16 cellular contexts compared by ENCODE assay signal in the genomic region with DNA sequence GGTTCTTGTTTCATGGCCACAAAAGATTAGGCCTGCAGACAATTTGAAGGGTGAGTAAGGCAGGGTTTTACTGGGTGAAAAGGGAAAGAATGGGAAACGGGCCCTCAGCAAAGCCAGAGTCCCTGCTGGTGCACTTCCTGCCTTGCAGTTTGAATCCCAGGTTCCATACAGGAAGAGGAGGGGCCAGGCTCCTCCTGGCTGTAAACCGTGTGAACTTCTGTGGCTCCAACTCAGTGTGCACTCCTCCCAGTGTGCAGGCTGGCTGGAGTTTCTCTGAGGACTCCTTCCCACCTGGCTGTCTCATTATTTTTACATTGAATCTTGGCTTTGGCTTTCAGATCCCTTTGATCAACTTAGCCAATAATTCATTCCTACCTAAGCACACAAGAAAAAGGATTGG.
"Had no signal": no experiment of that assay in that cellular context is flagged by ENCODE, and none has a peak within 500 bp of the region (broad histone marks: within the 10 kb centered on the region; RNA-seq: fewer than 3 reads in every experiment).

No MANE protein-coding gene starts in this region.

- H3K27ac Mint-ChIP-seq: activated naive CD4-positive, alpha-beta T cell treated with anti-CD3 and anti-CD28 coated beads for 36 hours; activated naive CD8-positive, alpha-beta T cell treated with anti-CD3 and anti-CD28 coated beads, Interleukin-2, amount 50 U/mL, for 24 hours; activated T-helper 2 cell treated with anti-CD3 and anti-CD28 coated beads, Interferon-gamma antibody, Interleukin-2, Interleukin-4, amounts not matched to agents 10 μg/mL and 5 μg/mL and 100 μg/mL, durations not matched to agents 14 hours and 24 hours and 36 hours; stimulated activated naive CD8-positive, alpha-beta T cell treated with anti-CD3 and anti-CD28 coated beads, Interleukin-15, amount 100 ng/mL, for 72 hours had no signal

- H3K4me3 ChIP-seq: lower lobe of right lung, ovary, sigmoid colon, spleen had no signal

- ATAC-seq: activated naive CD8-positive, alpha-beta T cell treated with anti-CD3 and anti-CD28 coated beads, Interleukin-2, amount 50 U/mL, for 24 hours; lower lobe of right lung; stimulated activated naive CD8-positive, alpha-beta T cell treated with anti-CD3 and anti-CD28 coated beads, Interleukin-15, amount 100 ng/mL, for 72 hours had no signal

- H3K9me3 ChIP-seq: ovary had no signal

- H3K4me1 Mint-ChIP-seq: activated naive CD8-positive, alpha-beta T cell treated with anti-CD3 and anti-CD28 coated beads, Interleukin-2, amount 50 U/mL, for 24 hours; stimulated activated naive CD8-positive, alpha-beta T cell treated with anti-CD3 and anti-CD28 coated beads, Interleukin-15, amount 100 ng/mL, for 72 hours had no signal

- H3K27me3 ChIP-seq: ovary, sigmoid colon, spleen had no signal

- H3K4me1 ChIP-seq: lower lobe of right lung, sigmoid colon, spleen had no signal

- FAIRE-seq: bronchial epithelial cell had no signal

- DNase-seq: activated CD4-positive, alpha-beta T cell treated with anti-CD3 and anti-CD28 coated beads, Interleukin-2, amount 50 U/mL, for 48 hours; activated naive CD4-positive, alpha-beta T cell treated with anti-CD3 and anti-CD28 coated beads for 36 hours; activated naive CD8-positive, alpha-beta T cell treated with anti-CD3 and anti-CD28 coated beads, Interleukin-2, amount 50 U/mL, for 24 hours; activated T-cell treated with anti-CD3 and anti-CD28 coated beads, Interleukin-2, amount 50 U/mL, for 1 hour; aorta; foreskin melanocyte; lower lobe of right lung; midbrain; ovary; sigmoid colon; spleen; stimulated activated naive CD8-positive, alpha-beta T cell treated with anti-CD3 and anti-CD28 coated beads, Interleukin-15, amount 100 ng/mL, for 72 hours had no signal

- H3K27ac ChIP-seq: epithelial cell of prostate, lower lobe of right lung, ovary, sigmoid colon, spleen, VCaP had no signal

- H3K4me3 Mint-ChIP-seq: activated naive CD4-positive, alpha-beta T cell treated with anti-CD3 and anti-CD28 coated beads for 36 hours; activated naive CD8-positive, alpha-beta T cell treated with anti-CD3 and anti-CD28 coated beads, Interleukin-2, amount 50 U/mL, for 24 hours; stimulated activated naive CD8-positive, alpha-beta T cell treated with anti-CD3 and anti-CD28 coated beads, Interleukin-15, amount 100 ng/mL, for 72 hours had no signal

- H3K9me3 Mint-ChIP-seq: activated T-helper 2 cell treated with anti-CD3 and anti-CD28 coated beads, Interferon-gamma antibody, Interleukin-2, Interleukin-4, amounts not matched to agents 10 μg/mL and 5 μg/mL and 100 μg/mL, durations not matched to agents 14 hours and 24 hours and 36 hours had no signal

- H3K36me3 ChIP-seq: lower lobe of right lung, ovary, sigmoid colon, spleen had no signal

- H3K27me3 Mint-ChIP-seq: activated naive CD8-positive, alpha-beta T cell treated with anti-CD3 and anti-CD28 coated beads, Interleukin-2, amount 50 U/mL, for 24 hours; stimulated activated naive CD8-positive, alpha-beta T cell treated with anti-CD3 and anti-CD28 coated beads, Interleukin-15, amount 100 ng/mL, for 72 hours had no signal
